ENCODE assay signal across 15 cellular contexts in genomic region chr4:31043382-31044062, GRCh38.
"Had no signal": no experiment of that assay in that cellular context is flagged by ENCODE, and none has a peak within 500 bp of the region (broad histone marks: within the 10 kb centered on the region; RNA-seq: fewer than 3 reads in every experiment).

No MANE protein-coding gene starts in this region.

- H3K36me3 ChIP-seq: adrenal gland, left lung, upper lobe of left lung had no signal

- H3K4me1 Mint-ChIP-seq: central memory CD8-positive, alpha-beta T cell had no signal

- H3K9me3 ChIP-seq: adrenal gland, left lung, upper lobe of left lung had no signal

- H3K27ac Mint-ChIP-seq: T-helper 2 cell treated with Interferon-gamma antibody and Interleukin-4, amounts not matched to agents 5 μg/mL and 100 μg/mL, for 36 hours had no signal

- H3K27ac ChIP-seq: adrenal gland, left lung, upper lobe of left lung had no signal

- H3K9me3 Mint-ChIP-seq: nephron; T-helper 2 cell treated with Interferon-gamma antibody and Interleukin-4, amounts not matched to agents 5 μg/mL and 100 μg/mL, for 36 hours had no signal

- H3K27me3 Mint-ChIP-seq: central memory CD8-positive, alpha-beta T cell had no signal

- H3K4me1 ChIP-seq: adrenal gland, left lung, upper lobe of left lung had no signal

- ATAC-seq: left lung had no signal

- H3K27me3 ChIP-seq: adrenal gland, left lung, upper lobe of left lung had no signal

- H3K4me3 ChIP-seq: adrenal gland, left lung, upper lobe of left lung had no signal

- DNase-seq: activated CD4-positive, alpha-beta T cell treated with anti-CD3 and anti-CD28 coated beads, Interleukin-2, amount 50 U/mL, for 4 hours; activated CD4-positive, CD25-positive, alpha-beta regulatory T cell treated with anti-CD3 and anti-CD28 coated beads, Interleukin-2, amount 50 U/mL, for 72 hours; activated naive CD4-positive, alpha-beta T cell treated with anti-CD3 and anti-CD28 coated beads, Interleukin-2, amount 50 U/mL, for 16 hours; activated T-cell treated with anti-CD3 and anti-CD28 coated beads, Interleukin-2, amount 50 U/mL, for 1 hour; adrenal gland; cortex of kidney; effector memory CD4-positive, alpha-beta T cell; erythroblast; left lung; stimulated activated CD4-positive, alpha-beta T cell treated with anti-CD3 and anti-CD28 coated beads, Interleukin-12 subunit alpha, Interleukin-12 subunit beta, amount 100 ng/mL, for 4 hours; stimulated activated naive CD4-positive, alpha-beta T cell treated with Interleukin-2 at 50 U/mL for 16 hours; upper lobe of left lung had no signal

- H3K4me3 Mint-ChIP-seq: central memory CD8-positive, alpha-beta T cell; nephron; T-helper 2 cell treated with Interferon-gamma antibody and Interleukin-4, amounts not matched to agents 5 μg/mL and 100 μg/mL, for 36 hours had no signal
